Comparison of ENCODE assay signal across 22 cellular contexts in the genomic region with DNA sequence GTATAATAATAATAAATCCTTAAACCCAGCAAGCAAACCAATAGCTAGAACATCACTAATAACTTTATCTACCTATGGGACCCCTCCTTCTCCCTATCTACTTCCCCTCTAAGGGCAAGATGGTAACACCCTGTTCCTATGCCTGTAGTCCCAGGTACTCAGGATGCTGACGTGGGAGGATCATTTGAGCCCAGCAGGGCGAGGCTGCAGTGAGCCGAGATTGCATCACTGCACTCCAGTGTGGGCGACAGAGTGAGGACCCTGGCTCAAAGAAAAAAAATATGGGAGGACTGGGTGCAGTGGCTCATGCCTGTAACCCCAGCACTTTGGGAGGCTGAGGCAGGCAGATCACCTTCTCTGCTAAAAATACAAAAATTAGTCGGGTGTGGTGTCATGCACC.
A peak's percentile ranks its signal among the peaks of the same experiment; 100 is the strongest.
DNase-seq lines count a peak whose midpoint lies in the region; ATAC-seq and TF ChIP-seq lines count a peak whose summit lies in the region.
"Had no signal": no experiment of that assay in that cellular context is flagged by ENCODE, and none has a peak within 500 bp of the region (broad histone marks: within the 10 kb centered on the region; RNA-seq: fewer than 3 reads in every experiment).

No MANE protein-coding gene starts in this region.

- peaks cover 10% of the 10 kb centered on the region for H3K4me1 Mint-ChIP-seq in activated CD4-positive, alpha-beta T cell treated with anti-CD3 and anti-CD28 coated beads for 36 hours

- no peak for TF ChIP-seq CTCF in HCT116 (IDR thresholded peaks at IDR 0.05 in 2 of 3, conservative IDR thresholded peaks at IDR 0.05 in 1 of 3; ENCODE audit: borderline replicate concordance in 1 of 3, insufficient read depth in 1 of 3, low read depth in 2 of 3, low read length in 2 of 3)
- TF ChIP-seq CTCF in RWPE1 (conservative IDR thresholded peaks at IDR 0.05; ENCODE audit: low read depth): no peak
- TF ChIP-seq CTCF in fibroblast of mammary gland (conservative IDR thresholded peaks at IDR 0.05; ENCODE audit: control insufficient read depth, insufficient read depth, low read depth, low read length): no peak
- no peak for TF ChIP-seq CTCF in prostate gland (IDR thresholded peaks at IDR 0.05)

- H3K36me3 Mint-ChIP-seq in activated CD4-positive, alpha-beta T cell treated with anti-CD3 and anti-CD28 coated beads for 36 hours (ENCODE audit: low read depth): peaks cover 7% of the 10 kb centered on the region
- H3K36me3 Mint-ChIP-seq: neural progenitor cell had no signal

- CTCF ChIA-PET in HCT116 (lab: Charles Lee) (no interaction called here), RWPE1 (lab: Yijun Ruan, JAX) (no interaction called here)
- CTCF ChIA-PET in activated CD4-positive, alpha-beta T cell treated with anti-CD3 and anti-CD28 coated beads for 36 hours (lab: Charles Lee): no interaction called here

- WGBS in prostate gland: 78% methylated on average over 5 of the region's 5 CpGs

- H3K9me3 ChIP-seq in HCT116 (ENCODE audit: control insufficient read depth in 1 of 2, insufficient read depth in 1 of 2, low read depth in 1 of 2, low read length in 2 of 2) (peaks cover 9 to 12% of the 10 kb centered on the region in 2 experiments; a peak in 3 of 4 replicates), prostate gland (no peaks in the 10 kb centered on the region)

- intact Hi-C loops in HCT116 (cut with micrococcal nuclease) (no loop called here), prostate gland (cut with DNase I) (loop anchor here (5.0 kb wide), 1 partner anchor 38 kb away; no protein-coding TSS in a partner anchor)
- intact Hi-C loops in activated CD4-positive, alpha-beta T cell treated with anti-CD3 and anti-CD28 coated beads for 36 hours (cut with DNase I, micrococcal nuclease): no loop called here

- H3K36me3 ChIP-seq in HCT116 (ENCODE audit: control insufficient read depth in 1 of 2, insufficient read depth in 2 of 2, low read length in 2 of 2): peaks cover 0 to 8% of the 10 kb centered on the region in 2 experiments; a peak in 2 of 4 replicates
- no peaks in the 10 kb centered on the region for H3K36me3 ChIP-seq in prostate gland
- H3K36me3 ChIP-seq: neural progenitor cell had no signal

- DNase-seq in HCT116 (ENCODE audit: low read depth, low spot score) (no peak), RWPE1 (ENCODE audit: low spot score) (no peak), fibroblast of mammary gland (ENCODE audit: low read depth) (peak; percentile 22), prostate gland (ENCODE audit: low spot score) (no peak), T-helper 2 cell (no peak)
- DNase-seq in activated CD4-positive, alpha-beta T cell treated with anti-CD3 and anti-CD28 coated beads for 36 hours: no peak
- DNase-seq: activated B cell treated with CpG ODN at 0.5 μM for 24 hours; activated CD8-positive, alpha-beta T cell treated with anti-CD3 and anti-CD28 coated beads for 36 hours; activated naive CD4-positive, alpha-beta T cell treated with anti-CD3 and anti-CD28 coated beads for 36 hours; activated T-cell treated with anti-CD3 and anti-CD28 coated beads, Interleukin-2, amount 50 U/mL, for 1 hour; CD4-positive, alpha-beta T cell; cerebellar nuclear complex; endodermal cell; kidney; midbrain; NCI-H1092 treated with DMSO at 0.1 percent for 48 hours; NCI-H2171; PC-9 had no signal

- H4K20me1 ChIP-seq in HCT116 (ENCODE audit: insufficient read depth): no peaks in the 10 kb centered on the region

- no peaks in the 10 kb centered on the region for H3K79me2 ChIP-seq in HCT116 (ENCODE audit: insufficient read depth, low read length)

- H3K9ac ChIP-seq in HCT116 (ENCODE audit: low read length): no peak overlapping the region
- H3K9ac ChIP-seq: KMS-11, neural progenitor cell had no signal

- H3K4me3 ChIP-seq in HCT116 (replicated peaks in 1 of 2; ENCODE audit: low read depth in 1 of 2, low read length in 2 of 2): no peak overlapping the region
- H3K4me3 ChIP-seq in fibroblast of mammary gland (ENCODE audit: control insufficient read depth, low read depth, low read length): no peak overlapping the region
- no peak overlapping the region for H3K4me3 ChIP-seq in prostate gland
- H3K4me3 ChIP-seq: neural progenitor cell, PC-9 had no signal

- H3K4me3 Mint-ChIP-seq in activated CD4-positive, alpha-beta T cell treated with anti-CD3 and anti-CD28 coated beads for 36 hours: no peak overlapping the region
- H3K4me3 Mint-ChIP-seq: activated B cell treated with CpG ODN at 0.5 μM for 24 hours; activated CD8-positive, alpha-beta T cell treated with anti-CD3 and anti-CD28 coated beads for 36 hours; activated naive CD4-positive, alpha-beta T cell treated with anti-CD3 and anti-CD28 coated beads for 36 hours; CD4-positive, alpha-beta T cell; endodermal cell; neural progenitor cell had no signal

- POLR2A ChIA-PET in HCT116 (lab: Charles Lee) (interaction anchor here (0.7 kb wide), 1 partner anchor 135 kb away, joined by 4 read pairs; no protein-coding TSS in a partner anchor), RWPE1 (lab: Yijun Ruan, JAX; ENCODE audit: low non-redundant PET) (no interaction called here)
- POLR2A ChIA-PET in activated CD4-positive, alpha-beta T cell treated with anti-CD3 and anti-CD28 coated beads for 36 hours (lab: Charles Lee): interaction anchor here (1.2 kb wide), 1 partner anchor 8 kb away, joined by 3 read pairs; no protein-coding TSS in a partner anchor

- BruUV-seq in HCT116 (replicated peaks; lab: Mats Ljungman, UMichigan): TSS peak; percentile 29

- H3K27ac ChIP-seq in HCT116 (ENCODE audit: low read depth, low read length): peak overlapping the region; percentile 84
- peak overlapping the region; percentile 93 for H3K27ac ChIP-seq in RWPE1
- H3K27ac ChIP-seq in prostate gland: peak overlapping the region; percentile 32 to 65
- H3K27ac ChIP-seq: KMS-11, neural progenitor cell, PC-9 had no signal

- no peak for TF ChIP-seq RAD21 in HCT116 (IDR thresholded peaks at IDR 0.05; ENCODE audit: low read depth)

- H3K27me3 ChIP-seq in HCT116 (ENCODE audit: insufficient read depth, low read length) (no peaks in the 10 kb centered on the region), prostate gland (replicated peaks; ENCODE audit: insufficient read depth) (no peaks in the 10 kb centered on the region)
- H3K27me3 ChIP-seq: neural progenitor cell had no signal

- no peaks in the 10 kb centered on the region for H3K9me2 ChIP-seq in HCT116 (ENCODE audit: insufficient read depth)

- RAD21 ChIA-PET in HCT116 (lab: Charles Lee; ENCODE audit: low non-redundant PET in 1 of 2, low total read pairs in 2 of 2, uncharacterized antibody in 2 of 2, unreplicated experiment in 2 of 2): no interaction called here

- no peak overlapping the region for H2AFZ ChIP-seq in HCT116 (ENCODE audit: low read depth, low read length, poor library complexity, severe bottlenecking)
- H2AFZ ChIP-seq: neural progenitor cell, PC-9 had no signal

- ATAC-seq in HCT116 (peak; percentile 55), HG03565 (IDR thresholded peaks at IDR 0.05; ENCODE audit: unreplicated experiment) (no peak), GM18502 (IDR thresholded peaks at IDR 0.05; ENCODE audit: poor library complexity, unreplicated experiment) (no peak)
- no peak for ATAC-seq in activated CD4-positive, alpha-beta T cell treated with anti-CD3 and anti-CD28 coated beads for 36 hours
- ATAC-seq: activated CD8-positive, alpha-beta T cell treated with anti-CD3 and anti-CD28 coated beads for 36 hours had no signal

- H3K9me3 Mint-ChIP-seq in activated CD4-positive, alpha-beta T cell treated with anti-CD3 and anti-CD28 coated beads for 36 hours (ENCODE audit: low read depth): peaks cover 13% of the 10 kb centered on the region

- H3K4me1 ChIP-seq in HCT116 (ENCODE audit: control insufficient read depth in 1 of 2, insufficient read depth in 2 of 2, low read length in 2 of 2): peaks cover 42 to 52% of the 10 kb centered on the region in 2 experiments
- H3K4me1 ChIP-seq in prostate gland (replicated peaks): peaks cover 8% of the 10 kb centered on the region

- TF ChIP-seq POLR2A in HCT116 (IDR thresholded peaks at IDR 0.05; ENCODE audit: borderline replicate concordance, extremely low read depth, insufficient read depth, insufficient read length) (no peak), prostate gland (IDR thresholded peaks at IDR 0.05) (no peak)

- no peaks in the 10 kb centered on the region for H3K27me3 Mint-ChIP-seq in activated CD4-positive, alpha-beta T cell treated with anti-CD3 and anti-CD28 coated beads for 36 hours
- H3K27me3 Mint-ChIP-seq: activated B cell treated with CpG ODN at 0.5 μM for 24 hours; activated CD8-positive, alpha-beta T cell treated with anti-CD3 and anti-CD28 coated beads for 36 hours; CD4-positive, alpha-beta T cell had no signal

- peak overlapping the region; percentile 17; the same call in 1 of the 2 replicates for H3K4me2 ChIP-seq in HCT116 (ENCODE audit: low read length)
- H3K4me2 ChIP-seq: KMS-11, neural progenitor cell, PC-9 had no signal

- no peak overlapping the region for H3K27ac Mint-ChIP-seq in activated CD4-positive, alpha-beta T cell treated with anti-CD3 and anti-CD28 coated beads for 36 hours
- H3K27ac Mint-ChIP-seq: activated B cell treated with CpG ODN at 0.5 μM for 24 hours; activated CD8-positive, alpha-beta T cell treated with anti-CD3 and anti-CD28 coated beads for 36 hours; activated naive CD4-positive, alpha-beta T cell treated with anti-CD3 and anti-CD28 coated beads for 36 hours; CD4-positive, alpha-beta T cell; endodermal cell; neural progenitor cell had no signal

TF ChIP-seq in HCT116, 20 proteins besides CTCF, POLR2A, EP300 and RAD21 (continues in another document):
- TF ChIP-seq YY1 (IDR thresholded peaks at IDR 0.05; ENCODE audit: extremely low read depth, insufficient replicate concordance, low read depth, low read length): peak; percentile 54
- TF ChIP-seq, protein P1, sequence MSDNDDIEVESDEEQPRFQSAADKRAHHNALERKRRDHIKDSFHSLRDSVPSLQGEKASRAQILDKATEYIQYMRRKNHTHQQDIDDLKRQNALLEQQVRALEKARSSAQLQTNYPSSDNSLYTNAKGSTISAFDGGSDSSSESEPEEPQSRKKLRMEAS (IDR thresholded peaks at IDR 0.05): no peak
